ENCODE assay signal across 21 cellular contexts in the genomic region with DNA sequence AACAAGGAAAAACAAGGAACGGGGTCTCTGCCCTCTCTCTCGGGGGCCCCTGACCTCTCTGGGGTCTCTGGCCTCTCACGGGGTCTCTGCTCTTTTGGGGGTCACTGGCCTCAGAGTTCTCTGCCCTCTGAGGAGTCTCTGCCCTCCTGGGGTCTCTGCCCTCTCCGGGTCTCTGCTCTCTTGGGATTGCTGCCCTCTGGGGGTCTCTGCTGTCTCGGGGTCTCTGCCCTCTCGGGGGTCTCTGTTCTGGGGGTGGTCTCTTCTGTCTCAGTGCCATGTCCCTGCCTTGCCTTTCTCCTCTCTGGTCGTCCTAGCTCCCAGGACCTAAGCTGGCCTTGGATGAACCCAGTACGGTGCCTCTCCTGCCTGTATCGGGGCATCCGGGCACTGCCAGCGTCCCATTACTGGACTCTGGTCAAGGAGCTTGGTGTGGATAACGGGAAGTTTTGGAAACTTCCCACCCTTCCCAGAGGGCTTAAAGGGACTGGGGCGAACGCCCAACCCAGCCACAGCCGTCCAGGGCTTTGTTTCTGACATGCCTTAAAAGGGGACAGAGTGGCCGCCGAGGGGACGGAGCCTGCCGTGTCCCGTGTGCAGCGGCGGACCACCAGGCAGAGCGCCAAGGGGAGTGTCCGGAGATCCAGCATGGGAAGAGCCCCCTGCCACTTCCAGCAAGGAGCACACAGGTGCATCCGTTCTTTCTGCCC. TPM values are rescaled to one million over a fixed set of nuclear protein-coding genes. Genes with fewer than 3 reads are reported as not detected.
"Had no signal": no experiment of that assay in that cellular context is flagged by ENCODE, and none has a peak within 500 bp of the region (broad histone marks: within the 10 kb centered on the region; RNA-seq: fewer than 3 reads in every experiment).

No MANE protein-coding gene starts in this region.

- H3K4me3 ChIP-seq: left lung, thyroid gland had no signal

- DNase-seq: activated B cell treated with CpG ODN at 0.5 μM for 24 hours; activated CD4-positive, alpha-beta memory T cell treated with anti-CD3 and anti-CD28 coated beads for 36 hours; activated CD4-positive, alpha-beta T cell treated with anti-CD3 and anti-CD28 coated beads for 4 hours; activated gamma-delta T cell treated with Interleukin-2 at 50 U/mL for 16 hours; activated naive CD8-positive, alpha-beta T cell treated with anti-CD3 and anti-CD28 coated beads for 36 hours; activated T-cell treated with anti-CD3 and anti-CD28 coated beads for 4 hours; amniotic stem cell; brain microvascular endothelial cell; cortex of kidney; head of caudate nucleus; stimulated activated CD4-positive, alpha-beta T cell treated with anti-CD3 and anti-CD28 coated beads, Interleukin-12 subunit alpha, Interleukin-12 subunit beta, amount 100 ng/mL, for 4 hours; stimulated activated CD4-positive, alpha-beta T cell treated with anti-CD3 and anti-CD28 coated beads, Interleukin-1b, Interleukin-23, amount 100 ng/mL, for 48 hours; stimulated activated CD8-positive, alpha-beta memory T cell treated with anti-CD3 and anti-CD28 coated beads, Interleukin-4, amount 100 ng/mL, for 48 hours; stimulated activated naive CD4-positive, alpha-beta T cell treated with Interleukin-2 at 50 U/mL for 16 hours; T-cell; thyroid gland had no signal

- H3K9me3 Mint-ChIP-seq: activated B cell treated with CpG ODN at 0.5 μM for 24 hours; activated CD4-positive, alpha-beta memory T cell treated with anti-CD3 and anti-CD28 coated beads for 36 hours; activated naive CD8-positive, alpha-beta T cell treated with anti-CD3 and anti-CD28 coated beads for 36 hours; activated T-helper 1 cell treated with anti-CD3 and anti-CD28 coated beads, Interleukin-12 subunit alpha, Interleukin-12 subunit beta, Interleukin-2, Interleukin-4 antibody, amounts not matched to agents 30 ng/mL and 10 ng/mL and 1 ng/mL, durations not matched to agents 14 hours and 24 hours and 36 hours; T-cell had no signal

- H3K9me3 ChIP-seq: left lung, thyroid gland had no signal

- H3K27me3 Mint-ChIP-seq: activated CD4-positive, alpha-beta memory T cell treated with anti-CD3 and anti-CD28 coated beads for 36 hours; activated naive CD8-positive, alpha-beta T cell treated with anti-CD3 and anti-CD28 coated beads for 36 hours; T-cell had no signal

- H3K36me3 Mint-ChIP-seq: activated CD4-positive, alpha-beta memory T cell treated with anti-CD3 and anti-CD28 coated beads for 36 hours; activated naive CD8-positive, alpha-beta T cell treated with anti-CD3 and anti-CD28 coated beads for 36 hours; T-cell had no signal

- H3K36me3 ChIP-seq: brain microvascular endothelial cell, left lung, thyroid gland had no signal

- H3K27ac Mint-ChIP-seq: activated B cell treated with CpG ODN at 0.5 μM for 24 hours; activated CD4-positive, alpha-beta memory T cell treated with anti-CD3 and anti-CD28 coated beads for 36 hours; activated naive CD8-positive, alpha-beta T cell treated with anti-CD3 and anti-CD28 coated beads for 36 hours; activated T-helper 1 cell treated with anti-CD3 and anti-CD28 coated beads, Interleukin-12 subunit alpha, Interleukin-12 subunit beta, Interleukin-2, Interleukin-4 antibody, amounts not matched to agents 30 ng/mL and 10 ng/mL and 1 ng/mL, durations not matched to agents 14 hours and 24 hours and 36 hours; T-cell had no signal

- FAIRE-seq: frontal cortex, keratinocyte had no signal

- H3K27me3 ChIP-seq: thyroid gland had no signal

- ATAC-seq: left lung, T-cell had no signal

- H3K4me3 Mint-ChIP-seq: activated B cell treated with CpG ODN at 0.5 μM for 24 hours; activated CD4-positive, alpha-beta memory T cell treated with anti-CD3 and anti-CD28 coated beads for 36 hours; activated naive CD8-positive, alpha-beta T cell treated with anti-CD3 and anti-CD28 coated beads for 36 hours; activated T-helper 1 cell treated with anti-CD3 and anti-CD28 coated beads, Interleukin-12 subunit alpha, Interleukin-12 subunit beta, Interleukin-2, Interleukin-4 antibody, amounts not matched to agents 30 ng/mL and 10 ng/mL and 1 ng/mL, durations not matched to agents 14 hours and 24 hours and 36 hours had no signal

- H3K27ac ChIP-seq: brain microvascular endothelial cell, left lung had no signal

RNA-seq across cellular contexts. Expression of a gene that starts 45.3 kb away (rescaled TPM):
- total RNA-seq: activated CD4-positive, alpha-beta memory T cell treated with anti-CD3 and anti-CD28 coated beads for 36 hours; activated T-helper 1 cell treated with anti-CD3 and anti-CD28 coated beads, Interleukin-12 subunit alpha, Interleukin-12 subunit beta, Interleukin-2, Interleukin-4 antibody, amounts not matched to agents 30 ng/mL and 10 ng/mL and 1 ng/mL, durations not matched to agents 14 hours and 24 hours and 36 hours; mononuclear cell had no signal
